8 cellular contexts compared by ENCODE assay signal in the genomic region with DNA sequence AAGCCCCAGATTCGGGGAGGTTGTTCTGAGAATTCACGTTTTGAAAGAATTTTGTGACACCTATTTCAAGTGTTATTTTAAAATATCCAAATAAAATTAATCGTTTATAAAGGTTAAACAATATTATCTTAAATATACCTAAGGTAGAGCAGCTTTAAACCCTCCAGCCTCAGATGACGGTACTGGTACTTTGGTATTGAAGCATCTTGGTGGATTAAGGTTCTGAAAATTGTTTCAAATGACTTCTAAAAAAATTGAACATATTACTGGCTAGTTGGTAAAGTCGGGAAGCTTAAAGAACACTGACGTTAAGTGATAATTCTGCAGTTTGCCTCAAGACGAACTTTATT. TPM values are rescaled to one million over a fixed set of nuclear protein-coding genes. Genes with fewer than 3 reads are reported as not detected.
DNase-seq lines count a peak whose midpoint lies in the region; ATAC-seq and TF ChIP-seq lines count a peak whose summit lies in the region.

No MANE protein-coding gene starts in this region.

- H3K36me3 ChIP-seq in sigmoid colon (peaks cover 10 to 35% (median 26%) of the 10 kb centered on the region in 4 donors), mucosa of descending colon (ENCODE audit: low read depth) (peaks cover 4% of the 10 kb centered on the region)

- ATAC-seq in T-cell (replicated peaks in 1 of 4), result no peak
- no peak for ATAC-seq in mucosa of descending colon
- no peak for ATAC-seq in HG02885 (IDR thresholded peaks at IDR 0.05; ENCODE audit: poor library complexity, unreplicated experiment)
- ATAC-seq in HG03025 (IDR thresholded peaks at IDR 0.05; ENCODE audit: low FRiP score, unreplicated experiment), result no peak

- no peak for DNase-seq in T-cell
- DNase-seq in fibroblast of mammary gland (ENCODE audit: low read depth), result no peak
- no peak for DNase-seq in sigmoid colon
- DNase-seq in amniotic stem cell (lab: John Stamatoyannopoulos, UW), result no peak
- no peak for DNase-seq in mucosa of descending colon

- TF ChIP-seq CTCF in GM12875 (IDR thresholded peaks at IDR 0.05; ENCODE audit: borderline replicate concordance, insufficient read depth, low read depth, low read length) (no peak), fibroblast of mammary gland (conservative IDR thresholded peaks at IDR 0.05; ENCODE audit: control insufficient read depth, insufficient read depth, low read depth, low read length) (no peak), sigmoid colon (IDR thresholded peaks at IDR 0.05) (no peak), mucosa of descending colon (IDR thresholded peaks at IDR 0.05) (no peak)

- TF ChIP-seq POLR2A in sigmoid colon (IDR thresholded peaks at IDR 0.05), result no peak

- H3K4me1 Mint-ChIP-seq in T-cell, result peaks cover 26 to 32% (median 29%) of the 10 kb centered on the region in 3 donors

- H3K36me3 Mint-ChIP-seq in T-cell, result peaks cover 26% of the 10 kb centered on the region

- H3K4me3 ChIP-seq in GM12875 (ENCODE audit: low read depth, low read length), result peak overlapping the region; percentile 59
- peak overlapping the region; percentile 92 for H3K4me3 ChIP-seq in fibroblast of mammary gland (ENCODE audit: control insufficient read depth, low read depth, low read length)
- peak overlapping the region; percentile 58 to 71 (median 67) for H3K4me3 ChIP-seq in sigmoid colon
- no peak overlapping the region for H3K4me3 ChIP-seq in mucosa of descending colon

- no peaks in the 10 kb centered on the region for H3K27me3 Mint-ChIP-seq in T-cell

- WGBS in sigmoid colon, 2 donors, result 28 to 45% methylated on average over 7 of the region's 7 CpGs

- CTCF ChIA-PET in T-cell (lab: Charles Lee), result no interaction called here

- H3K9me3 ChIP-seq in sigmoid colon, result no peaks in the 10 kb centered on the region
- H3K9me3 ChIP-seq in mucosa of descending colon, result no peaks in the 10 kb centered on the region

- no peak for TF ChIP-seq EP300 in sigmoid colon (IDR thresholded peaks at IDR 0.05)

- H3K9me3 Mint-ChIP-seq in T-cell, result no peaks in the 10 kb centered on the region

- POLR2A ChIA-PET in T-cell (lab: Charles Lee), result interaction anchor here in 1 of 2 donors (0.6 kb wide), 1 partner anchor 10 kb away, joined by 4 read pairs; no protein-coding TSS in a partner anchor

- peak overlapping the region; percentile 99 to 100 for H3K27ac Mint-ChIP-seq in T-cell

- peak overlapping the region; percentile 91 to 95 (median 94) for H3K4me3 Mint-ChIP-seq in T-cell

- H3K27ac ChIP-seq in sigmoid colon, result peak overlapping the region; percentile 81 to 86 (median 84)

- intact Hi-C loops in sigmoid colon (cut with DNase I) (loop anchor here (1.0 kb wide), 1 partner anchor 109 kb away; the partner anchor contains the start of gene UPP1), mucosa of descending colon (cut with DNase I, micrococcal nuclease) (no loop called here)

- H3K4me1 ChIP-seq in sigmoid colon (peaks cover 0 to 17% (median 11%) of the 10 kb centered on the region in 4 donors), mucosa of descending colon (ENCODE audit: low read depth) (peaks cover 9% of the 10 kb centered on the region)

- no peaks in the 10 kb centered on the region for H3K27me3 ChIP-seq in sigmoid colon

RNA-seq across cellular contexts. Expression of gene HUS1, which starts 0.4 kb away (rescaled TPM):
- total RNA-seq in T-cell, result 10 to 100 TPM; 56.9 to 71.0 (median 59.4) TPM
- total RNA-seq in sigmoid colon, result 10 to 100 TPM; 17.9 to 35.0 (median 27.8) TPM
- 10 to 100 TPM; 15.7 to 25.7 (median 22.8) TPM for polyA plus RNA-seq in sigmoid colon
- total RNA-seq in mucosa of descending colon, result 10 to 100 TPM; 44.8 to 53.7 (median 47.4) TPM

RNA-seq across cellular contexts. Expression of gene PKD1L1, which starts 31.5 kb away (rescaled TPM):
- total RNA-seq in T-cell (under 1 TPM; 0.30 to 0.76 (median 0.38) TPM), sigmoid colon (under 1 TPM; 0.16 to 0.71 (median 0.41) TPM), mucosa of descending colon (under 1 TPM; 0.60 to 0.95 (median 0.61) TPM)
- polyA plus RNA-seq in sigmoid colon, result 1 to 10 TPM in 1 of 3 donors, under 1 TPM in 1, not detected in 1; 0.70 to 1.2 TPM

RNA-seq across cellular contexts. Expression of gene SUN3, which starts 49.1 kb away (rescaled TPM):
- total RNA-seq in T-cell (under 1 TPM in 3 of 5 donors, not detected in 2; 0.55 to 0.90 (median 0.59) TPM), sigmoid colon (not detected), mucosa of descending colon (under 1 TPM in 1 of 3 donors, not detected in 2; 0.31 TPM)
- polyA plus RNA-seq in sigmoid colon, result under 1 TPM in 1 of 3 donors, not detected in 2; 0.16 TPM

RNA-seq across cellular contexts. Expression of gene C7orf57, which starts 55.5 kb away (rescaled TPM):
- total RNA-seq in T-cell (1 to 10 TPM in 1 of 5 donors, under 1 TPM in 4; 0.18 to 2.0 (median 0.44) TPM), sigmoid colon (not detected), mucosa of descending colon (not detected)
- not detected for polyA plus RNA-seq in sigmoid colon
